In genomic region chr1:92040971-92041370, GRCh38 we compare ENCODE assay signal across 1 cellular context.
TF ChIP-seq lines count a peak whose summit lies in the region.

No MANE protein-coding gene starts in this region.

TF ChIP-seq in IMR-90, 13 proteins besides CTCF, POLR2A, EP300 and RAD21:
- no peak for TF ChIP-seq CHD1 (IDR thresholded peaks at IDR 0.05; ENCODE audit: low read depth, low read length)
- TF ChIP-seq SMC3 (IDR thresholded peaks at IDR 0.05; ENCODE audit: low read depth, low read length) = no peak
- TF ChIP-seq BHLHE40 (IDR thresholded peaks at IDR 0.05; ENCODE audit: low read depth, low read length) = no peak
- no peak for TF ChIP-seq FOS (IDR thresholded peaks at IDR 0.05; ENCODE audit: low read depth, low read length)
- no peak for TF ChIP-seq RCOR1 (IDR thresholded peaks at IDR 0.05; ENCODE audit: insufficient replicate concordance, low read length)
- TF ChIP-seq MXI1 (IDR thresholded peaks at IDR 0.05; ENCODE audit: borderline replicate concordance, low read depth, low read length) = no peak
- no peak for TF ChIP-seq ELK1 (IDR thresholded peaks at IDR 0.05; ENCODE audit: borderline replicate concordance, low read depth, low read length)
- TF ChIP-seq NFE2L2 (IDR thresholded peaks at IDR 0.05; ENCODE audit: low read depth, low read length) = no peak
- TF ChIP-seq RFX5 (IDR thresholded peaks at IDR 0.05; ENCODE audit: low read depth, low read length) = no peak
- TF ChIP-seq MAFK (IDR thresholded peaks at IDR 0.05; ENCODE audit: low read depth, low read length) = no peak
- no peak for TF ChIP-seq MAZ (IDR thresholded peaks at IDR 0.05; ENCODE audit: borderline replicate concordance, low read depth, low read length)
- TF ChIP-seq, protein P1, sequence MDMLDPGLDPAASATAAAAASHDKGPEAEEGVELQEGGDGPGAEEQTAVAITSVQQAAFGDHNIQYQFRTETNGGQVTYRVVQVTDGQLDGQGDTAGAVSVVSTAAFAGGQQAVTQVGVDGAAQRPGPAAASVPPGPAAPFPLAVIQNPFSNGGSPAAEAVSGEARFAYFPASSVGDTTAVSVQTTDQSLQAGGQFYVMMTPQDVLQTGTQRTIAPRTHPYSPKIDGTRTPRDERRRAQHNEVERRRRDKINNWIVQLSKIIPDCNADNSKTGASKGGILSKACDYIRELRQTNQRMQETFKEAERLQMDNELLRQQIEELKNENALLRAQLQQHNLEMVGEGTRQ (IDR thresholded peaks at IDR 0.05; ENCODE audit: low read depth, low read length) = no peak
- TF ChIP-seq CEBPB (IDR thresholded peaks at IDR 0.05; ENCODE audit: low read depth, low read length) = no peak
